Comparison of ENCODE assay signal across 1 cellular context in the genomic region with DNA sequence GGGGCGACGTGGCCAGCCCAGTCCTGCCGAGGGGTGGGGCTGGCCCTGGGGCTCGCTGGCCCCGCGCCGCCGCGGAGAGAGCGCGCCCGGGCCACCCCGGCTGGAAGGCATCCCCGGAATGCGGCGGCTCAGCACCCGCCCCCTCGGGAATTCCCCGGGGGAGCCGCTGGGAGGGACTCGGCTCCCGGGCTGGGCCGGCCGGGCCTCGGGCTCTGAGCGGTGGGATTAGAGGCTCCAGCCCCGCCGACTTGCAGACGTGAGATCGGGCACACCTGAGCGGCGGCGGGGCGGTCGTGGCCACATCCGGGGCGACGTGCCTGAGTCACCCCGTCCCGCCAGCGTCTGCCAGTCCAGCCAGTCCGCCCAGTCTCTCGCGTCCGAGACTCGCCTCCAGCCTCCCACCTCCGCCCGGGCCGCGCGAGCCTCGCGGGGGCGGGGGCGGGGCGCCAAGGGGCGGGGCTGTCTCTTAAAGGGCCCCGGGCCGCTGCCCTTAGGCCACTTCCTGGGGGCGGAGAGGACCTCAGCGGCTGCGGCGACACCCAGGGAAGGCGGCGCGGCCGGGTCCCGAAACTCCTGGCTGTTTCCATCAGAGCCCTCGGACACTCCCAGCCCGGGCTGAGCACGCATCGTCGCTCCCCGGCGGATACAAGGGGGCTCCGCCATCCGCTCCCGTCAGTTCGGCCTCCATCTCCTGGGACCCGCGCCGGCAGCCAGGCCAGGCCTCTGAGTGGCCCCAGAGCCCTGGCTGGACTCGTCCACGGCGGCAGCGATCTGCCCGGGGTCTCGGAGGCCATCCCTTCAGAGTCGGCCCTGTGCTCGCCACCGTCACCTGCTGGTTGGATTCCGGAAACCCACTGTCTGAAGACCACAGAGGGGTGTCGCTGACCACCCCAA.
TF ChIP-seq lines count a peak whose summit lies in the region.

A gene (plus strand): TSS at position 498 of the 894 bp plus-strand sequence.

TF ChIP-seq in H1, 55 proteins besides CTCF, POLR2A, EP300 and RAD21 (continued from another document):
- TF ChIP-seq TCF12 (IDR thresholded peaks at IDR 0.05; ENCODE audit: low read depth, low read length), result 0 out of 2 replicates have a peak, but pooled peaks have one; percentile 15
